In the genomic region with DNA sequence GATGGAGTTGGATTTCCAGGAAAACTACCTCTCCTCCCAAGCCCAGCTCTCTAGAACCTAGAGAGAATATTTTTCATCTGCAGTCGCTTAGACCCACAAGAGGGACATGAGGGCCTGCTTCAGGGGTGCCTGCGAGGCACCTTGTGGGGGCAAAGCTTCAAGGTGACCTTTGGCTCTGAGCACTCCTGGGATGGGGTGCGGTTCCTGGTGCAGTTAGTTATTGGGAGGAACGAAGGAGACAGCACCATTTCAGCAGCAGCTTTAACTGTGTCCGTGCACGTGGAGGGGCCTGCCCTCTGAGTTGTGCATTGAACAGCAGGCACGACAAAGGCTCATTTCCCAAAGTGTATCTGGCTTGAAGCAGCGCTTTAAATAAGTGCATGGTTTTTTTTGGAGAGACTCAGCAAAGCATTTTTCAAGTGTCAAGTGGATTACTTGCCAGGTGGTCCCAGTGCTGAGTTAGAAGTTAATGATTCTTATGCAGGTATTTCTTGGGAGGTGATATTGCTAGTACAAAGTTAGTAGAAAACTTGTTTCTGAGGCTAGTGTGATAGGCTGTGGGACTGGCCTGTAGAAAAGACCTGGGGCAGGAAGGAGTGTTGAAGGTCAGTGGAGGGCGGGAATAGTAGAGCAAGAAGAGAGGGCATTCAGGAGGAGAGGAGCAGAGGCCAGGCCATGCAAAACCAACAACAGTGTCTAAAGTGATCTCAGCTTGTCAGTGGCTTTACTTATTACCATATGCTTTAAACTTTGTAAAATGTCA, we compare ENCODE assay signal across 1 cellular context.
A peak's percentile ranks its signal among the peaks of the same experiment; 100 is the strongest.
TF ChIP-seq lines count a peak whose summit lies in the region.

No MANE protein-coding gene starts in this region.

TF ChIP-seq in GM12878, 131 proteins besides CTCF, POLR2A, EP300 and RAD21:
- TF ChIP-seq, protein P1, sequence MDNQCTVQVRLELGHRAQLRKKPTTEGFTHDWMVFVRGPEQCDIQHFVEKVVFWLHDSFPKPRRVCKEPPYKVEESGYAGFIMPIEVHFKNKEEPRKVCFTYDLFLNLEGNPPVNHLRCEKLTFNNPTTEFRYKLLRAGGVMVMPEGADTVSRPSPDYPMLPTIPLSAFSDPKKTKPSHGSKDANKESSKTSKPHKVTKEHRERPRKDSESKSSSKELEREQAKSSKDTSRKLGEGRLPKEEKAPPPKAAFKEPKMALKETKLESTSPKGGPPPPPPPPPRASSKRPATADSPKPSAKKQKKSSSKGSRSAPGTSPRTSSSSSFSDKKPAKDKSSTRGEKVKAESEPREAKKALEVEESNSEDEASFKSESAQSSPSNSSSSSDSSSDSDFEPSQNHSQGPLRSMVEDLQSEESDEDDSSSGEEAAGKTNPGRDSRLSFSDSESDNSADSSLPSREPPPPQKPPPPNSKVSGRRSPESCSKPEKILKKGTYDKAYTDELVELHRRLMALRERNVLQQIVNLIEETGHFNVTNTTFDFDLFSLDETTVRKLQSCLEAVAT (IDR thresholded peaks at IDR 0.05) = 0 out of 2 replicates have a peak, but pooled peaks have one; percentile 25
- TF ChIP-seq MYB (IDR thresholded peaks at IDR 0.05; ENCODE audit: borderline replicate concordance, low read depth, low read length) (no peak), SP1 (IDR thresholded peaks at IDR 0.05; ENCODE audit: low read depth, low read length) (no peak), GABPA (IDR thresholded peaks at IDR 0.05; ENCODE audit: low read depth) (no peak), FOXK2 (IDR thresholded peaks at IDR 0.05) (no peak), NFYA (IDR thresholded peaks at IDR 0.05; ENCODE audit: borderline replicate concordance, low read depth, low read length) (no peak), CREM (IDR thresholded peaks at IDR 0.05; ENCODE audit: low read depth) (no peak)
- TF ChIP-seq, protein P2, sequence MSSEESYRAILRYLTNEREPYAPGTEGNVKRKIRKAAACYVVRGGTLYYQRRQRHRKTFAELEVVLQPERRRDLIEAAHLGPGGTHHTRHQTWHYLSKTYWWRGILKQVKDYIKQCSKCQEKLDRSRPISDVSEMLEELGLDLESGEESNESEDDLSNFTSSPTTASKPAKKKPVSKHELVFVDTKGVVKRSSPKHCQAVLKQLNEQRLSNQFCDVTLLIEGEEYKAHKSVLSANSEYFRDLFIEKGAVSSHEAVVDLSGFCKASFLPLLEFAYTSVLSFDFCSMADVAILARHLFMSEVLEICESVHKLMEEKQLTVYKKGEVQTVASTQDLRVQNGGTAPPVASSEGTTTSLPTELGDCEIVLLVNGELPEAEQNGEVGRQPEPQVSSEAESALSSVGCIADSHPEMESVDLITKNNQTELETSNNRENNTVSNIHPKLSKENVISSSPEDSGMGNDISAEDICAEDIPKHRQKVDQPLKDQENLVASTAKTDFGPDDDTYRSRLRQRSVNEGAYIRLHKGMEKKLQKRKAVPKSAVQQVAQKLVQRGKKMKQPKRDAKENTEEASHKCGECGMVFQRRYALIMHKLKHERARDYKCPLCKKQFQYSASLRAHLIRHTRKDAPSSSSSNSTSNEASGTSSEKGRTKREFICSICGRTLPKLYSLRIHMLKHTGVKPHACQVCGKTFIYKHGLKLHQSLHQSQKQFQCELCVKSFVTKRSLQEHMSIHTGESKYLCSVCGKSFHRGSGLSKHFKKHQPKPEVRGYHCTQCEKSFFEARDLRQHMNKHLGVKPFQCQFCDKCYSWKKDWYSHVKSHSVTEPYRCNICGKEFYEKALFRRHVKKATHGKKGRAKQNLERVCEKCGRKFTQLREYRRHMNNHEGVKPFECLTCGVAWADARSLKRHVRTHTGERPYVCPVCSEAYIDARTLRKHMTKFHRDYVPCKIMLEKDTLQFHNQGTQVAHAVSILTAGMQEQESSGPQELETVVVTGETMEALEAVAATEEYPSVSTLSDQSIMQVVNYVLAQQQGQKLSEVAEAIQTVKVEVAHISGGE (CRISPR knock-in tag; IDR thresholded peaks at IDR 0.05) = no peak
- TF ChIP-seq, protein P3, sequence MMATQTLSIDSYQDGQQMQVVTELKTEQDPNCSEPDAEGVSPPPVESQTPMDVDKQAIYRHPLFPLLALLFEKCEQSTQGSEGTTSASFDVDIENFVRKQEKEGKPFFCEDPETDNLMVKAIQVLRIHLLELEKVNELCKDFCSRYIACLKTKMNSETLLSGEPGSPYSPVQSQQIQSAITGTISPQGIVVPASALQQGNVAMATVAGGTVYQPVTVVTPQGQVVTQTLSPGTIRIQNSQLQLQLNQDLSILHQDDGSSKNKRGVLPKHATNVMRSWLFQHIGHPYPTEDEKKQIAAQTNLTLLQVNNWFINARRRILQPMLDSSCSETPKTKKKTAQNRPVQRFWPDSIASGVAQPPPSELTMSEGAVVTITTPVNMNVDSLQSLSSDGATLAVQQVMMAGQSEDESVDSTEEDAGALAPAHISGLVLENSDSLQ (IDR thresholded peaks at IDR 0.05) = peak; percentile 79
